22 cellular contexts compared by ENCODE assay signal in genomic region chr14:66910306-66910705, GRCh38.
"Had no signal": no experiment of that assay in that cellular context is flagged by ENCODE, and none has a peak within 500 bp of the region (broad histone marks: within the 10 kb centered on the region; RNA-seq: fewer than 3 reads in every experiment).

No MANE protein-coding gene starts in this region.

- H3K4me1 ChIP-seq: adrenal gland, ascending aorta, colonic mucosa, gastrocnemius medialis, upper lobe of left lung had no signal

- H3K9me3 ChIP-seq: ascending aorta, colonic mucosa, gastrocnemius medialis, upper lobe of left lung had no signal

- H3K4me1 Mint-ChIP-seq: activated CD4-positive, alpha-beta memory T cell treated with anti-CD3 and anti-CD28 coated beads, Interleukin-2, amount 10 ng/mL, durations not matched to agents 7 days and 5 days; activated CD4-positive, alpha-beta T cell treated with anti-CD3 and anti-CD28 coated beads, Interleukin-2, amount 10 ng/mL, durations not matched to agents 24 days and 14 days; activated naive CD4-positive, alpha-beta T cell treated with anti-CD3 and anti-CD28 coated beads, Interleukin-2, amount 50 U/mL, for 24 hours; central memory CD8-positive, alpha-beta T cell; endodermal cell; mesothelial cell of epicardium; natural killer cell had no signal

- H3K27me3 Mint-ChIP-seq: activated CD4-positive, alpha-beta memory T cell treated with anti-CD3 and anti-CD28 coated beads, Interleukin-2, amount 10 ng/mL, durations not matched to agents 7 days and 5 days; activated CD4-positive, alpha-beta T cell treated with anti-CD3 and anti-CD28 coated beads, Interleukin-2, amount 10 ng/mL, durations not matched to agents 24 days and 14 days; activated naive CD4-positive, alpha-beta T cell treated with anti-CD3 and anti-CD28 coated beads, Interleukin-2, amount 50 U/mL, for 24 hours; central memory CD8-positive, alpha-beta T cell; progenitor cell of endocrine pancreas had no signal

- H3K27ac ChIP-seq: adrenal gland, ascending aorta, colonic mucosa, epithelial cell of prostate, gastrocnemius medialis, upper lobe of left lung had no signal

- H3K4me3 Mint-ChIP-seq: activated CD4-positive, alpha-beta memory T cell treated with anti-CD3 and anti-CD28 coated beads, Interleukin-2, amount 10 ng/mL, durations not matched to agents 7 days and 5 days; activated CD4-positive, alpha-beta T cell treated with anti-CD3 and anti-CD28 coated beads, Interleukin-2, amount 10 ng/mL, durations not matched to agents 24 days and 14 days; activated naive CD4-positive, alpha-beta T cell treated with anti-CD3 and anti-CD28 coated beads, Interleukin-2, amount 50 U/mL, for 24 hours; central memory CD8-positive, alpha-beta T cell; endodermal cell; mesothelial cell of epicardium; natural killer cell had no signal

- ATAC-seq: gastrocnemius medialis, left ventricle myocardium superior, natural killer cell had no signal

- H3K9me3 Mint-ChIP-seq: activated naive CD4-positive, alpha-beta T cell treated with anti-CD3 and anti-CD28 coated beads, Interleukin-2, amount 50 U/mL, for 24 hours; central memory CD8-positive, alpha-beta T cell; endodermal cell had no signal

- DNase-seq: activated CD4-positive, alpha-beta memory T cell treated with anti-CD3 and anti-CD28 coated beads, Interleukin-2, amount 10 ng/mL, durations not matched to agents 7 days and 5 days; activated CD4-positive, alpha-beta T cell treated with anti-CD3 and anti-CD28 coated beads, Interleukin-2, amount 10 ng/mL, durations not matched to agents 24 days and 14 days; activated gamma-delta T cell; activated T-cell treated with anti-CD3 and anti-CD28 coated beads for 4 hours; adrenal gland; colonic mucosa; endodermal cell; gastrocnemius medialis; hypothalamus; left ventricle myocardium superior; mammary epithelial cell; natural killer cell; stimulated activated CD4-positive, alpha-beta T cell treated with anti-CD3 and anti-CD28 coated beads, Interleukin-4, amount 100 ng/mL, for 24 hours; stimulated activated naive CD4-positive, alpha-beta T cell treated with Interleukin-2 at 50 U/mL for 16 hours; T-helper 2 cell; upper lobe of left lung had no signal

- H3K36me3 ChIP-seq: adrenal gland, ascending aorta, colonic mucosa, gastrocnemius medialis, upper lobe of left lung had no signal

- H3K27ac Mint-ChIP-seq: activated CD4-positive, alpha-beta memory T cell treated with anti-CD3 and anti-CD28 coated beads, Interleukin-2, amount 10 ng/mL, durations not matched to agents 7 days and 5 days; activated CD4-positive, alpha-beta T cell treated with anti-CD3 and anti-CD28 coated beads, Interleukin-2, amount 10 ng/mL, durations not matched to agents 24 days and 14 days; activated naive CD4-positive, alpha-beta T cell treated with anti-CD3 and anti-CD28 coated beads, Interleukin-2, amount 50 U/mL, for 24 hours; endodermal cell; mesothelial cell of epicardium; natural killer cell; progenitor cell of endocrine pancreas had no signal

- H3K27me3 ChIP-seq: adrenal gland, ascending aorta, colonic mucosa, gastrocnemius medialis, upper lobe of left lung had no signal

- H3K4me3 ChIP-seq: adrenal gland, ascending aorta, colonic mucosa, gastrocnemius medialis, upper lobe of left lung had no signal

- H3K36me3 Mint-ChIP-seq: mesothelial cell of epicardium had no signal
